ENCODE assay signal across 6 cellular contexts in the genomic region with DNA sequence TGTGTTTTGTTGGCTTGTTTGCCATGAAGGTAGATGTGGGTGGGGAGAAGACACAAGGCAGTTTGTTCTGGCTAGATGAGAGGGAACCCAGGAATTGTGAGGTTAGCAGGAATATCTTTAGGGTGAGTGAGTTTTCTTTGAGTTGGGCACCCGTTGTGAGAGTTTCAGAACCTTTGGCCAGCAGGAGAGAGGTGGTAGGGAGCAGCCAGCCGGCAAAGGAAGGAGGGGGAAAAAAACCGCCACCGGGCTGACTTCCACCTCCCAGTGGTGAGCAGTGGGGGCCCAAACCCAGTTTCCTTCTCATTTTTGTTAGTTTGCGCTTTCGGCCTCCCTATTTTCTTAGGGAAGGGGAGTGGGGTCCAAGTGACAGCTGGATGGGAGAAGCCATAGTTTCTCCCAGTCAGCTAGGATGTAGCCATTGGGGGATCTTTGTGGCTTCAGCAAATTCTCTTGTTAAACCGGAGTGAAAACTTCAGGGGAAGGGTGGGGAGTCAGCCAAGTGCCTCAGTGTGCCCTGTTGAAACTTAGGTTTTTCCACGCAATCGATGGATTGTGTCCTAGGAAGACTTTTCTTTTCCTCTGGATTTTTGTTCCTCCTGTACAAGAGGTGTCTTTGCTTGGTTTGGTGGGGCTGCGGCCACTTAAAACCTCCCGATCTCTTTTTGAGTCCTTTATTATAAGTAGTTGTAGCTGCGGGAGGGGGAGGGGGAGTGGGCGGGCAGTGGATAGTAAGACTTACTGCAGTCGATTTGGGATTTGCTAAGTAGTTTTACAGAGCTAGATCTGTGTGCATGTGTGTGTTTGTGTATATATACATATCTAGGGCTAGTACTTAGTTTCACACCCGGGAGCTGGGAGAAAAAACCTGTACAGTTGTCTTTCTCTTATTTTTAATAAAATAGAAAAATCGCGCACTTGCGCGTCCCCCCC. TPM values are rescaled to one million over a fixed set of nuclear protein-coding genes. Genes with fewer than 3 reads are reported as not detected.
DNase-seq lines count a peak whose midpoint lies in the region; ATAC-seq and TF ChIP-seq lines count a peak whose summit lies in the region.

No MANE protein-coding gene starts in this region.

- H3K27me3 ChIP-seq in mammary epithelial cell (ENCODE audit: insufficient read depth, low read length): no peaks in the 10 kb centered on the region
- peaks cover 2 to 28% (median 18%) of the 10 kb centered on the region in 3 experiments for H3K27me3 ChIP-seq in neuronal stem cell (ENCODE audit: control insufficient read depth in 3 of 3, insufficient read depth in 3 of 3, low read depth in 1 of 3, low read length in 3 of 3)

- no peak overlapping the region for H4K91ac ChIP-seq in neuronal stem cell (ENCODE audit: low read depth, low read length, poor library complexity)

- CTCF ChIA-PET in mammary epithelial cell (lab: Charles Lee; ENCODE audit: low non-redundant PET): interaction anchor here (0.6 kb wide), 1 partner anchor 156 kb away, joined by 5 read pairs; no protein-coding TSS in a partner anchor

- peaks cover 4% of the 10 kb centered on the region for H3K79me1 ChIP-seq in neuronal stem cell (ENCODE audit: low read depth, low read length)

- peaks cover 15% of the 10 kb centered on the region for H3K79me2 ChIP-seq in mammary epithelial cell (ENCODE audit: insufficient read depth, low read length)

- BruUV-seq in mammary epithelial cell (replicated peaks; lab: Mats Ljungman, UMichigan): no TSS peak

- no peak for ATAC-seq in activated T-cell treated with anti-CD3 and anti-CD28 coated beads, Interleukin-2, amount 50 U/mL, for 4 hours

- no peak overlapping the region for H3K14ac ChIP-seq in neuronal stem cell (ENCODE audit: low read length)

- H3K4ac ChIP-seq in neuronal stem cell (ENCODE audit: low read length): no peak overlapping the region

- H2BK5ac ChIP-seq in neuronal stem cell (ENCODE audit: low read length): no peak overlapping the region

- H3K9me3 ChIP-seq in mammary epithelial cell (replicated peaks; ENCODE audit: insufficient read depth, low read length) (no peaks in the 10 kb centered on the region), neuronal stem cell (replicated peaks in 1 of 2; ENCODE audit: control insufficient read depth in 2 of 2, insufficient read depth in 1 of 2, low read depth in 1 of 2, low read length in 2 of 2) (no peaks in the 10 kb centered on the region)

- in situ Hi-C loops in mammary epithelial cell (cut with MboI; ENCODE audit: low sequenced_read_pairs in 2 of 2): no loop called here

- H2AK5ac ChIP-seq in neuronal stem cell (ENCODE audit: low read depth, low read length): no peak overlapping the region

- peak overlapping the region; percentile 73 for H3K4me3 Mint-ChIP-seq in activated T-cell treated with anti-CD3 and anti-CD28 coated beads, Interleukin-2, amount 50 U/mL, for 4 hours

- no peak overlapping the region for H2BK15ac ChIP-seq in neuronal stem cell (ENCODE audit: low read length)

- no peak overlapping the region for H2BK12ac ChIP-seq in neuronal stem cell (ENCODE audit: low read length)

- peaks cover 40% of the 10 kb centered on the region for H3K4me1 ChIP-seq in mammary epithelial cell (ENCODE audit: insufficient read depth, low read length)
- peaks cover 21 to 25% of the 10 kb centered on the region in 2 donors for H3K4me1 ChIP-seq in neuronal stem cell (ENCODE audit: control insufficient read depth in 2 of 2, insufficient read depth in 1 of 2, low read depth in 1 of 2, low read length in 2 of 2)

- H4K8ac ChIP-seq in neuronal stem cell (ENCODE audit: low read depth, low read length): no peak overlapping the region

- DNase-seq in activated T-cell treated with anti-CD3 and anti-CD28 coated beads, Interleukin-2, amount 50 U/mL, for 4 hours: no peak
- no peak for DNase-seq in activated T-cell treated with anti-CD3 and anti-CD28 coated beads, Interleukin-2, amount 50 U/mL, for 1 hour
- DNase-seq in mammary epithelial cell: peak; percentile 64
- DNase-seq in neuronal stem cell (ENCODE audit: low spot score): no peak
- no peak for DNase-seq in activated effector memory CD4-positive, alpha-beta T cell treated with anti-CD3 and anti-CD28 coated beads, Interleukin-2, amount 50 U/mL, for 16 hours
- DNase-seq in MV-4-11 (lab: John Stamatoyannopoulos, UW): no peak

- WGBS in mammary epithelial cell (ENCODE audit: low coverage, missing lambda C conversion rate): 4% methylated on average over 19 of the region's 19 CpGs
- no CpG with 5 or more reads among the region's 19 CpGs for WGBS in neuronal stem cell (ENCODE audit: extremely low coverage in 2 of 2, insufficient read length in 2 of 2, insufficient replicate concordance in 1 of 2), 2 donors

- H3K9ac ChIP-seq in mammary epithelial cell (ENCODE audit: insufficient read depth, low read length) (peak overlapping the region; percentile 52), neuronal stem cell (ENCODE audit: low read depth, low read length, poor library complexity) (peak overlapping the region; percentile 39)

- H3K36me3 Mint-ChIP-seq in activated T-cell treated with anti-CD3 and anti-CD28 coated beads, Interleukin-2, amount 50 U/mL, for 4 hours (ENCODE audit: insufficient read depth): no peaks in the 10 kb centered on the region

- TF ChIP-seq CTCF in mammary epithelial cell (conservative IDR thresholded peaks at IDR 0.05 in 1 of 2, IDR thresholded peaks at IDR 0.05 in 1 of 2; ENCODE audit: extremely low read depth in 1 of 2, insufficient read depth in 1 of 2, low read depth in 1 of 2, low read length in 2 of 2): peak in 1 of 2 donors; percentile 15

- H3K4me1 Mint-ChIP-seq in activated T-cell treated with anti-CD3 and anti-CD28 coated beads, Interleukin-2, amount 50 U/mL, for 4 hours (ENCODE audit: low read depth): peaks cover 39% of the 10 kb centered on the region

- no peak overlapping the region for H3K23ac ChIP-seq in neuronal stem cell (ENCODE audit: low read depth, low read length, poor library complexity)

- no peaks in the 10 kb centered on the region for H3K9me3 Mint-ChIP-seq in activated T-cell treated with anti-CD3 and anti-CD28 coated beads, Interleukin-2, amount 50 U/mL, for 4 hours

- H3K4me2 ChIP-seq in mammary epithelial cell (ENCODE audit: insufficient read depth, low read depth, low read length): peak overlapping the region; percentile 98
- peak overlapping the region; percentile 72 for H3K4me2 ChIP-seq in neuronal stem cell (ENCODE audit: insufficient read depth, low read length, poor library complexity, severe bottlenecking)

- intact Hi-C loops in mammary epithelial cell (cut with micrococcal nuclease): loop anchor here (1.0 to 2.0 kb wide), 3 partner anchors 29 to 54 kb away; a partner anchor contains a TSS

- H3K27ac ChIP-seq in mammary epithelial cell (ENCODE audit: insufficient read depth, low read depth, low read length): peak overlapping the region; percentile 17
- H3K27ac ChIP-seq in neuronal stem cell (replicated peaks; ENCODE audit: low read length): no peak overlapping the region

- H3K27me3 Mint-ChIP-seq in activated T-cell treated with anti-CD3 and anti-CD28 coated beads, Interleukin-2, amount 50 U/mL, for 4 hours (ENCODE audit: low read depth): peaks cover 51% of the 10 kb centered on the region

- peak overlapping the region; percentile 63 for H3K18ac ChIP-seq in neuronal stem cell (ENCODE audit: low read length)

- H4K20me1 ChIP-seq in mammary epithelial cell (ENCODE audit: insufficient read depth, low read length): no peaks in the 10 kb centered on the region

- no peak overlapping the region for H2BK120ac ChIP-seq in neuronal stem cell (ENCODE audit: low read depth, low read length)

- dilution Hi-C loops in mammary epithelial cell (cut with HindIII; ENCODE audit: low sequenced_read_pairs): no loop called here

- H3K4me3 ChIP-seq in mammary epithelial cell (replicated peaks in 1 of 3; ENCODE audit: insufficient read depth in 1 of 3, low read depth in 2 of 3, low read length in 3 of 3): peak overlapping the region; percentile 75 to 80 (median 79)
- H3K4me3 ChIP-seq in neuronal stem cell (ENCODE audit: low read length in 2 of 2): peak overlapping the region; percentile 80 to 83

- H3K36me3 ChIP-seq in mammary epithelial cell (ENCODE audit: insufficient read depth, low read length): no peaks in the 10 kb centered on the region
- H3K36me3 ChIP-seq in neuronal stem cell (replicated peaks in 1 of 2; ENCODE audit: control insufficient read depth in 2 of 2, insufficient read depth in 2 of 2, low read length in 2 of 2): peaks cover 3 to 13% of the 10 kb centered on the region in 2 donors

- H2AFZ ChIP-seq in mammary epithelial cell (ENCODE audit: low read depth, low read length) (peak overlapping the region; percentile 9), neuronal stem cell (ENCODE audit: low read length) (no peak overlapping the region)

RNA-seq across cellular contexts. Expression of a gene that starts 1.1 kb away (rescaled TPM):
- 10 to 100 TPM in 1 of 3 donors, 1 to 10 TPM in 2; 6.5 to 12.3 (median 8.6) TPM for total RNA-seq in activated T-cell treated with anti-CD3 and anti-CD28 coated beads, Interleukin-2, amount 50 U/mL, for 4 hours
- total RNA-seq in mammary epithelial cell: 10 to 100 TPM; 17.3 to 22.4 TPM
- 13.6 TPM for polyA plus RNA-seq in mammary epithelial cell
- polyA minus RNA-seq in mammary epithelial cell: 6.3 TPM
- polyA plus RNA-seq in neuronal stem cell (2013, experiment 1 of 2): 22.8 TPM
- 22.6 TPM for polyA plus RNA-seq in neuronal stem cell (2013, experiment 2 of 2)

RNA-seq across cellular contexts. Expression of a gene that starts 16.5 kb away (rescaled TPM):
- not detected for total RNA-seq in activated T-cell treated with anti-CD3 and anti-CD28 coated beads, Interleukin-2, amount 50 U/mL, for 4 hours
- total RNA-seq in mammary epithelial cell: not detected
- not detected for polyA plus RNA-seq in mammary epithelial cell
- polyA minus RNA-seq in mammary epithelial cell: not detected
- polyA plus RNA-seq in neuronal stem cell (2013, experiment 1 of 2): 0.13 TPM
- 0.06 TPM for polyA plus RNA-seq in neuronal stem cell (2013, experiment 2 of 2)

RNA-seq across cellular contexts. Expression of a gene that starts 37.5 kb away (rescaled TPM):
- 10 to 100 TPM; 28.0 to 30.4 (median 29.7) TPM for total RNA-seq in activated T-cell treated with anti-CD3 and anti-CD28 coated beads, Interleukin-2, amount 50 U/mL, for 4 hours
- total RNA-seq in mammary epithelial cell: 10 to 100 TPM; 20.3 to 20.5 TPM
- polyA plus RNA-seq in mammary epithelial cell: 22.3 TPM
- 21.3 TPM for polyA minus RNA-seq in mammary epithelial cell
- polyA plus RNA-seq in neuronal stem cell (2013, experiment 1 of 2): 14.6 TPM
- polyA plus RNA-seq in neuronal stem cell (2013, experiment 2 of 2): 14.0 TPM

RNA-seq across cellular contexts. Expression of a gene that starts 42.5 kb away (rescaled TPM):
- 100 to 1,000 TPM; 448 to 518 (median 461) TPM for total RNA-seq in activated T-cell treated with anti-CD3 and anti-CD28 coated beads, Interleukin-2, amount 50 U/mL, for 4 hours
- total RNA-seq in mammary epithelial cell: 100 to 1,000 TPM; 350 to 368 TPM
- polyA plus RNA-seq in mammary epithelial cell: 693 TPM
- 476 TPM for polyA minus RNA-seq in mammary epithelial cell
- polyA plus RNA-seq in neuronal stem cell (2013, experiment 1 of 2): 1,054 TPM
- polyA plus RNA-seq in neuronal stem cell (2013, experiment 2 of 2): 1,005 TPM
